ENCODE assay signal across 21 cellular contexts in genomic region chr4:124067031-124067430, GRCh38.
"Had no signal": no experiment of that assay in that cellular context is flagged by ENCODE, and none has a peak within 500 bp of the region (broad histone marks: within the 10 kb centered on the region; RNA-seq: fewer than 3 reads in every experiment).

No MANE protein-coding gene starts in this region.

- H3K9me3 ChIP-seq: prostate gland, right lobe of liver had no signal

- ATAC-seq: esophagus mucosa; gastrocnemius medialis; heart right ventricle; naive thymus-derived CD4-positive, alpha-beta T cell; right lobe of liver; stimulated activated memory B cell treated with anti-CD40 and anti-IgM and Interleukin-4, amounts not matched to agents 10 μg/mL and 1 μg/mL and 100 μg/mL, for 72 hours had no signal

- H3K36me3 ChIP-seq: gastrocnemius medialis, heart right ventricle, prostate gland, right lobe of liver, spleen, upper lobe of left lung, uterus had no signal

- H3K4me3 ChIP-seq: coronary artery, dorsolateral prefrontal cortex, gastrocnemius medialis, heart right ventricle, prostate gland, right lobe of liver, spleen, tibial artery, upper lobe of left lung, uterus had no signal

- H3K4me1 ChIP-seq: parathyroid adenoma, prostate gland, right lobe of liver, spleen, upper lobe of left lung, uterus had no signal

- H3K27ac ChIP-seq: coronary artery, dorsolateral prefrontal cortex, gastrocnemius medialis, parathyroid adenoma, prostate gland, right lobe of liver, spleen, tibial artery, upper lobe of left lung, uterus had no signal

- DNase-seq: dorsolateral prefrontal cortex; effector CD8-positive, alpha-beta T cell; gastrocnemius medialis; heart right ventricle; hypothalamus; islet precursor cell; naive thymus-derived CD4-positive, alpha-beta T cell; nephron progenitor cell; right lobe of liver; spleen; stimulated activated CD4-positive, alpha-beta T cell treated with anti-CD3 and anti-CD28 coated beads, Interleukin-15, amount 100 ng/mL, for 24 hours; stimulated activated CD4-positive, alpha-beta T cell treated with anti-CD3 and anti-CD28 coated beads, Interleukin-1b, Interleukin-23, amount 100 ng/mL, for 48 hours; stimulated activated CD4-positive, alpha-beta T cell treated with anti-CD3 and anti-CD28 coated beads, Interleukin-4, amount 100 ng/mL, for 24 hours; tibial artery; upper lobe of left lung; uterus had no signal

- H3K27me3 ChIP-seq: dorsolateral prefrontal cortex, gastrocnemius medialis, heart right ventricle, right lobe of liver, spleen, tibial artery, upper lobe of left lung, uterus had no signal
